ENCODE assay signal across 6 cellular contexts in genomic region chr19:46731584-46731983, GRCh38. TPM values are rescaled to one million over a fixed set of nuclear protein-coding genes. Genes with fewer than 3 reads are reported as not detected.
DNase-seq lines count a peak whose midpoint lies in the region; ATAC-seq and TF ChIP-seq lines count a peak whose summit lies in the region.
"Had no signal": no experiment of that assay in that cellular context is flagged by ENCODE, and none has a peak within 500 bp of the region (broad histone marks: within the 10 kb centered on the region; RNA-seq: fewer than 3 reads in every experiment).

No MANE protein-coding gene starts in this region.

- POLR2A ChIA-PET in CD4-positive, alpha-beta T cell (lab: Charles Lee): interaction anchor here (1.4 to 1.8 kb wide), 2 partner anchors 17 to 27 kb away, joined by 3 to 5 read pairs; no protein-coding TSS in a partner anchor

- peaks cover 71% of the 10 kb centered on the region for H3K36me3 Mint-ChIP-seq in CD4-positive, alpha-beta T cell (ENCODE audit: low read depth)

- intact Hi-C loops in CD4-positive, alpha-beta T cell (cut with DNase I, micrococcal nuclease): no loop called here

- ATAC-seq in CD4-positive, alpha-beta T cell (ENCODE audit: poor library complexity): no peak

- peaks cover 8% of the 10 kb centered on the region for H3K4me1 Mint-ChIP-seq in CD4-positive, alpha-beta T cell (ENCODE audit: low read depth)

- TF ChIP-seq CTCF in CD4-positive, alpha-beta T cell (IDR thresholded peaks at IDR 0.05): no peak

- H3K27me3 Mint-ChIP-seq in CD4-positive, alpha-beta T cell: no peaks in the 10 kb centered on the region

- no peaks in the 10 kb centered on the region for H3K9me3 Mint-ChIP-seq in CD4-positive, alpha-beta T cell

- no peak overlapping the region for H3K27ac ChIP-seq in CD4-positive, alpha-beta T cell (ENCODE audit: low read depth, low read length)
- peak overlapping the region; percentile 83 for H3K27ac ChIP-seq in angular gyrus (ENCODE audit: low read depth, low read length)

- no peaks in the 10 kb centered on the region for H3K9me3 ChIP-seq in CD4-positive, alpha-beta T cell (ENCODE audit: control insufficient read depth, low read length)

- H3K4me3 Mint-ChIP-seq in CD4-positive, alpha-beta T cell: no peak overlapping the region

- H3K27ac Mint-ChIP-seq in CD4-positive, alpha-beta T cell: peak overlapping the region; percentile 12

- no peaks in the 10 kb centered on the region for H3K27me3 ChIP-seq in CD4-positive, alpha-beta T cell (ENCODE audit: control insufficient read depth, insufficient read depth, low read length)

- CTCF ChIA-PET in CD4-positive, alpha-beta T cell (lab: Charles Lee): interaction anchor here (0.6 kb wide), 1 partner anchor 109 kb away, joined by 3 read pairs; no protein-coding TSS in a partner anchor

- no peak for DNase-seq in CD4-positive, alpha-beta T cell
- no peak for DNase-seq in HCEC 1CT
- no peak for DNase-seq in GF-D8 (lab: John Stamatoyannopoulos, UW)
- DNase-seq: NCI-H2029 treated with DMSO at 0.1 percent for 48 hours; stimulated activated CD4-positive, alpha-beta T cell treated with anti-CD3 and anti-CD28 coated beads, Interleukin-2, amount 100 ng/mL, for 48 hours had no signal

RNA-seq across cellular contexts. Expression of gene FKRP, which starts 14.3 kb away (rescaled TPM):
- 10 to 100 TPM; 19.0 to 20.2 TPM for total RNA-seq in CD4-positive, alpha-beta T cell

RNA-seq across cellular contexts. Expression of gene STRN4, which starts 14.7 kb away (rescaled TPM):
- total RNA-seq in CD4-positive, alpha-beta T cell: 10 to 100 TPM; 90.0 to 94.0 TPM

RNA-seq across cellular contexts. Expression of gene PRKD2, which starts 14.7 kb away (rescaled TPM):
- 100 to 1,000 TPM; 105 to 113 TPM for total RNA-seq in CD4-positive, alpha-beta T cell

RNA-seq across cellular contexts. Expression of gene SLC1A5, which starts 56.8 kb away (rescaled TPM):
- total RNA-seq in CD4-positive, alpha-beta T cell: 1 to 10 TPM; 7.1 TPM
